11 cellular contexts compared by ENCODE assay signal in genomic region chr2:203019142-203019541, GRCh38. TPM values are rescaled to one million over a fixed set of nuclear protein-coding genes. Genes with fewer than 3 reads are reported as not detected.
A peak's percentile ranks its signal among the peaks of the same experiment; 100 is the strongest.
DNase-seq lines count a peak whose midpoint lies in the region; ATAC-seq and TF ChIP-seq lines count a peak whose summit lies in the region.
"Had no signal": no experiment of that assay in that cellular context is flagged by ENCODE, and none has a peak within 500 bp of the region (broad histone marks: within the 10 kb centered on the region; RNA-seq: fewer than 3 reads in every experiment).

No MANE protein-coding gene starts in this region.

- POLR2A ChIA-PET in HEK293 (lab: Yijun Ruan, JAX): interaction anchor here (1.1 kb wide), 1 partner anchor 97 kb away, joined by 4 read pairs; no protein-coding TSS in a partner anchor

- peak overlapping the region; percentile 76 for H3K4me2 ChIP-seq in skeletal muscle satellite cell (ENCODE audit: low read length)

- no peak for TF ChIP-seq POLR2A in spleen (IDR thresholded peaks at IDR 0.05)

- H3K27me3 Mint-ChIP-seq in activated T-helper 17 cell treated with anti-CD3 and anti-CD28 coated beads, Interleukin-2, amount 50 U/mL, for 72 hours: no peaks in the 10 kb centered on the region
- peaks cover 9% of the 10 kb centered on the region for H3K27me3 Mint-ChIP-seq in glutamatergic neuron (ENCODE audit: unreplicated experiment)
- no peaks in the 10 kb centered on the region for H3K27me3 Mint-ChIP-seq in endothelial cell (ENCODE audit: unreplicated experiment)

- H3K9ac ChIP-seq in skeletal muscle satellite cell (ENCODE audit: low read depth, low read length): peak overlapping the region; percentile 98

- H3K4me1 ChIP-seq in HEK293 (ENCODE audit: control insufficient read depth, insufficient read depth, low read length) (no peaks in the 10 kb centered on the region), skeletal muscle satellite cell (ENCODE audit: control insufficient read depth, insufficient read depth, low read length) (peaks cover 40% of the 10 kb centered on the region), spleen (peaks cover 11 to 78% (median 48%) of the 10 kb centered on the region in 6 donors)

- DNase-seq in glutamatergic neuron: no peak
- DNase-seq in spleen: no peak
- DNase-seq in NCI-H1694 treated with DMSO at 0.1 percent for 48 hours (lab: John Stamatoyannopoulos, UW): no peak
- no peak for DNase-seq in endothelial cell (ENCODE audit: low spot score)
- DNase-seq: activated CD4-positive, alpha-beta T cell treated with anti-CD3 and anti-CD28 coated beads for 1 hour; activated naive CD4-positive, alpha-beta T cell treated with Interleukin-2 at 50 U/mL for 16 hours; immature natural killer cell had no signal

- no peak for ATAC-seq in activated T-helper 17 cell treated with anti-CD3 and anti-CD28 coated beads, Interleukin-2, amount 50 U/mL, for 72 hours (replicated peaks)
- no peak for ATAC-seq in GM21367 (IDR thresholded peaks at IDR 0.05; ENCODE audit: unreplicated experiment)

- TF ChIP-seq CTCF in HEK293 (tag by site-specific recombination; IDR thresholded peaks at IDR 0.05) (no peak), glutamatergic neuron (IDR thresholded peaks at IDR 0.05; ENCODE audit: partially characterized antibody, unreplicated experiment) (no peak), spleen (IDR thresholded peaks at IDR 0.05 in 8 of 11, conservative IDR thresholded peaks at IDR 0.05 in 3 of 11) (no peak), endothelial cell (IDR thresholded peaks at IDR 0.05; ENCODE audit: unreplicated experiment) (no peak)

- H3K36me3 Mint-ChIP-seq in activated T-helper 17 cell treated with anti-CD3 and anti-CD28 coated beads, Interleukin-2, amount 50 U/mL, for 72 hours (ENCODE audit: low read depth): no peaks in the 10 kb centered on the region
- no peaks in the 10 kb centered on the region for H3K36me3 Mint-ChIP-seq in glutamatergic neuron (ENCODE audit: unreplicated experiment)
- no peaks in the 10 kb centered on the region for H3K36me3 Mint-ChIP-seq in endothelial cell (ENCODE audit: low read depth, unreplicated experiment)

- no peak overlapping the region for H3K27ac Mint-ChIP-seq in activated T-helper 17 cell treated with anti-CD3 and anti-CD28 coated beads, Interleukin-2, amount 50 U/mL, for 72 hours
- H3K27ac Mint-ChIP-seq in glutamatergic neuron (ENCODE audit: unreplicated experiment) (no peak overlapping the region), endothelial cell (ENCODE audit: unreplicated experiment) (no peak overlapping the region)

- H3K36me3 ChIP-seq in HEK293 (ENCODE audit: control insufficient read depth in 2 of 2, insufficient read depth in 1 of 2, low read length in 2 of 2): 0 out of 3 replicates have a peak, but pooled peaks cover 0 to 3% of the 10 kb centered on the region in 2 experiments
- H3K36me3 ChIP-seq in skeletal muscle satellite cell (ENCODE audit: insufficient read depth, low read length): no peaks in the 10 kb centered on the region
- no peaks in the 10 kb centered on the region for H3K36me3 ChIP-seq in spleen

- CTCF ChIA-PET in HEK293 (lab: Yijun Ruan, JAX): no interaction called here

- H3K4me3 Mint-ChIP-seq in activated T-helper 17 cell treated with anti-CD3 and anti-CD28 coated beads, Interleukin-2, amount 50 U/mL, for 72 hours: peak overlapping the region; percentile 51
- H3K4me3 Mint-ChIP-seq in glutamatergic neuron (ENCODE audit: unreplicated experiment): peak overlapping the region; percentile 57
- H3K4me3 Mint-ChIP-seq in endothelial cell (ENCODE audit: unreplicated experiment): no peak overlapping the region

- WGBS in spleen, 5 donors: 83 to 95% (median 91%) methylated on average over 2 of the region's 2 CpGs

- peaks cover 16% of the 10 kb centered on the region for H3K4me1 Mint-ChIP-seq in activated T-helper 17 cell treated with anti-CD3 and anti-CD28 coated beads, Interleukin-2, amount 50 U/mL, for 72 hours
- H3K4me1 Mint-ChIP-seq in glutamatergic neuron (ENCODE audit: low read depth, unreplicated experiment) (peaks cover 16% of the 10 kb centered on the region), endothelial cell (ENCODE audit: unreplicated experiment) (peaks cover 11% of the 10 kb centered on the region)

- no peak overlapping the region for H3K27ac ChIP-seq in HEK293 (ENCODE audit: extremely low read depth, low read depth, low read length)
- H3K27ac ChIP-seq in spleen: no peak overlapping the region

- no peaks in the 10 kb centered on the region for H3K9me3 ChIP-seq in HEK293 (ENCODE audit: control insufficient read depth, insufficient read depth, low read depth, low read length)
- no peaks in the 10 kb centered on the region for H3K9me3 ChIP-seq in skeletal muscle satellite cell (replicated peaks; ENCODE audit: low read length)
- no peaks in the 10 kb centered on the region for H3K9me3 ChIP-seq in spleen

- H3K4me3 ChIP-seq in HEK293 (ENCODE audit: low read depth, low read length): no peak overlapping the region
- peak overlapping the region; percentile 95 for H3K4me3 ChIP-seq in skeletal muscle satellite cell (ENCODE audit: low read length)
- peak overlapping the region in 2 of 8 donors; percentile 79 to 84 for H3K4me3 ChIP-seq in spleen

- no peaks in the 10 kb centered on the region for H3K9me3 Mint-ChIP-seq in activated T-helper 17 cell treated with anti-CD3 and anti-CD28 coated beads, Interleukin-2, amount 50 U/mL, for 72 hours
- H3K9me3 Mint-ChIP-seq in glutamatergic neuron (ENCODE audit: unreplicated experiment) (peaks cover 2% of the 10 kb centered on the region), endothelial cell (ENCODE audit: unreplicated experiment) (no peaks in the 10 kb centered on the region)
- H3K9me3 Mint-ChIP-seq: immature natural killer cell had no signal

- intact Hi-C loops in spleen (cut with DNase I; ENCODE audit: low total_unique reads): no loop called here

- no peaks in the 10 kb centered on the region for H3K27me3 ChIP-seq in skeletal muscle satellite cell (ENCODE audit: control insufficient read depth, insufficient read depth, low read length)
- H3K27me3 ChIP-seq in spleen (replicated peaks in 1 of 7): no peaks in the 10 kb centered on the region

TF ChIP-seq in HEK293, 187 proteins besides CTCF, POLR2A, EP300 and RAD21:
- no peak for TF ChIP-seq RBAK (tag by site-specific recombination; IDR thresholded peaks at IDR 0.05)
- peak; percentile 62 for TF ChIP-seq ZBTB17 (tag by site-specific recombination; IDR thresholded peaks at IDR 0.05)

RNA-seq across cellular contexts. Expression of gene NBEAL1, which starts 4.5 kb away (rescaled TPM):
- 10 to 100 TPM; 16.1 to 31.2 TPM for total RNA-seq in activated T-helper 17 cell treated with anti-CD3 and anti-CD28 coated beads, Interleukin-2, amount 50 U/mL, for 72 hours
- total RNA-seq in glutamatergic neuron (ENCODE audit: unreplicated experiment) (19.0 TPM), spleen (10 to 100 TPM; 21.8 to 34.3 (median 30.2) TPM), endothelial cell (ENCODE audit: unreplicated experiment) (11.6 TPM)
- total RNA-seq in skeletal muscle satellite cell (2012; rRNA removed): 26.0 and 31.9 TPM in 2 replicates
- polyA plus RNA-seq in spleen: 1 to 10 TPM; 3.5 to 9.2 (median 7.3) TPM
